9 cellular contexts compared by ENCODE assay signal in the genomic region with DNA sequence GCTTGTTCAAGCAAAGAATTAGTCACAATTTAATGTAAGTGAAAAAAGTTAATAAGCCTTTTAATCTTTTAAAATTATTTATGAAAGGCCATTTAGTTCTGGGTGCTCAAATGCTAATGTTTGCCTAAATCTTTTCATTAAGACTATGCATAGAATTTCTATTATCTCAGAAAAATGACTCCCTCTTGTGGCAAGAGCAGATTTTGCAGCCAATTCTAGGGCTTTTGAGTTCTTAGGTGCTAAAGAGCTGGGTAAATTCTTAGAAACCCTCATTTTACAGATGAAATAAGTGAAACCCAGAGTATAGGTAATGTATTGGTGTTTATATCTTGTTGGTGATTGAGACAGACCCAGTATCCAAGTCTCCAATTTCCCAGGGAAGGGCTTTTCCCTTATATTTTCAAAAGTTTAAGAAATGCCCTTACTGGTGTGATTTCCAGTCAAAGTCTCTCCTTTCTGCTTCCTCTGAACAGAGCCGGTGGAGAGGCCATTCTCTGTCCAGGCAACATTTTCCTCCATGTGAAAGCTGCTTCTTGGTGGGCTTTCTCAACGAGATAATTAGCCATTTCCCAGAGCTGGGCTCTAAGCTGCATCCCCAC. TPM values are rescaled to one million over a fixed set of nuclear protein-coding genes. Genes with fewer than 3 reads are reported as not detected.
DNase-seq lines count a peak whose midpoint lies in the region; ATAC-seq and TF ChIP-seq lines count a peak whose summit lies in the region.
"Had no signal": no experiment of that assay in that cellular context is flagged by ENCODE, and none has a peak within 500 bp of the region (broad histone marks: within the 10 kb centered on the region; RNA-seq: fewer than 3 reads in every experiment).

No MANE protein-coding gene starts in this region.

- no peak overlapping the region for H3K27ac ChIP-seq in right atrium auricular region
- no peak overlapping the region for H3K27ac ChIP-seq in smooth muscle cell (ENCODE audit: low read depth)

- no peak overlapping the region for H3K27ac Mint-ChIP-seq in activated naive CD8-positive, alpha-beta T cell treated with anti-CD3 and anti-CD28 coated beads for 36 hours
- H3K27ac Mint-ChIP-seq: activated naive CD8-positive, alpha-beta T cell had no signal

- H3K4me1 Mint-ChIP-seq in activated naive CD8-positive, alpha-beta T cell treated with anti-CD3 and anti-CD28 coated beads for 36 hours: peaks cover 24% of the 10 kb centered on the region

- H3K9me3 ChIP-seq in HAP-1 (no peaks in the 10 kb centered on the region), right atrium auricular region (no peaks in the 10 kb centered on the region), smooth muscle cell (replicated peaks; ENCODE audit: low read depth) (no peaks in the 10 kb centered on the region)

- H3K36me3 Mint-ChIP-seq in activated naive CD8-positive, alpha-beta T cell treated with anti-CD3 and anti-CD28 coated beads for 36 hours: peaks cover 2% of the 10 kb centered on the region
- H3K36me3 Mint-ChIP-seq: activated naive CD8-positive, alpha-beta T cell had no signal

- H3K79me2 ChIP-seq in smooth muscle cell (ENCODE audit: low read depth): no peaks in the 10 kb centered on the region

- DNase-seq in NCI-H2081 (lab: John Stamatoyannopoulos, UW): peak; percentile 47 to 56
- DNase-seq in NCI-H2081 treated with DMSO at 0.1 percent for 48 hours (lab: John Stamatoyannopoulos, UW): no peak
- peak; percentile 34 to 67 for DNase-seq in HAP-1 (ENCODE audit: low spot score in 2 of 2)
- peak; percentile 26 to 66 for DNase-seq in NCI-H526 (lab: John Stamatoyannopoulos, UW)
- peak; percentile 29 for DNase-seq in activated naive CD8-positive, alpha-beta T cell treated with anti-CD3 and anti-CD28 coated beads for 36 hours
- DNase-seq in right atrium auricular region (ENCODE audit: low spot score): no peak
- DNase-seq in smooth muscle cell (lab: John Stamatoyannopoulos, UW; ENCODE audit: unreplicated experiment): no peak

- H3K4me1 ChIP-seq in HAP-1 (no peaks in the 10 kb centered on the region), right atrium auricular region (no peaks in the 10 kb centered on the region), smooth muscle cell (ENCODE audit: low read depth) (no peaks in the 10 kb centered on the region)

- H3K27me3 Mint-ChIP-seq in activated naive CD8-positive, alpha-beta T cell treated with anti-CD3 and anti-CD28 coated beads for 36 hours: no peaks in the 10 kb centered on the region
- H3K27me3 Mint-ChIP-seq: activated naive CD8-positive, alpha-beta T cell had no signal

- no peaks in the 10 kb centered on the region for H4K20me1 ChIP-seq in smooth muscle cell (ENCODE audit: low read depth)

- H3K4me2 ChIP-seq in smooth muscle cell: no peak overlapping the region

- H3K27me3 ChIP-seq in HAP-1 (ENCODE audit: low read depth) (peaks cover 3% of the 10 kb centered on the region; the same call in 1 of the 2 replicates), right atrium auricular region (no peaks in the 10 kb centered on the region), smooth muscle cell (ENCODE audit: low read depth) (peaks cover 12% of the 10 kb centered on the region)

- in situ Hi-C loops in HAP-1 (cut with MboI; ENCODE audit: low sequenced_read_pairs): no loop called here

- H3K36me3 ChIP-seq in HAP-1 (replicated peaks): no peaks in the 10 kb centered on the region
- no peaks in the 10 kb centered on the region for H3K36me3 ChIP-seq in right atrium auricular region
- H3K36me3 ChIP-seq in smooth muscle cell (ENCODE audit: low read depth): no peaks in the 10 kb centered on the region

- H3K9ac ChIP-seq in smooth muscle cell (ENCODE audit: low read depth): no peak overlapping the region

- TF ChIP-seq CTCF in right atrium auricular region (IDR thresholded peaks at IDR 0.05) (peak; percentile 68 to 88), smooth muscle cell (IDR thresholded peaks at IDR 0.05; ENCODE audit: borderline replicate concordance, insufficient read depth, poor library complexity, severe bottlenecking) (peak; percentile 78)

- no peak overlapping the region for H2AFZ ChIP-seq in smooth muscle cell (ENCODE audit: low read depth)

- H3F3A ChIP-seq in smooth muscle cell (ENCODE audit: low read depth): no peaks in the 10 kb centered on the region

- H3K4me3 Mint-ChIP-seq in activated naive CD8-positive, alpha-beta T cell treated with anti-CD3 and anti-CD28 coated beads for 36 hours: no peak overlapping the region
- H3K4me3 Mint-ChIP-seq: activated naive CD8-positive, alpha-beta T cell had no signal

- ATAC-seq in HG03135 (IDR thresholded peaks at IDR 0.05; ENCODE audit: unreplicated experiment): no peak

- H3K9me3 Mint-ChIP-seq in activated naive CD8-positive, alpha-beta T cell treated with anti-CD3 and anti-CD28 coated beads for 36 hours: no peaks in the 10 kb centered on the region

- WGBS in smooth muscle cell (ENCODE audit: low lambda C conversion rate): 54% methylated on average over 2 of the region's 2 CpGs

- H3K4me3 ChIP-seq in HAP-1: no peak overlapping the region
- no peak overlapping the region for H3K4me3 ChIP-seq in right atrium auricular region
- H3K4me3 ChIP-seq in smooth muscle cell: no peak overlapping the region

RNA-seq across cellular contexts. Expression of a gene that starts 24.1 kb away (rescaled TPM):
- 1 to 10 TPM; 5.3 to 5.5 TPM for total RNA-seq in activated naive CD8-positive, alpha-beta T cell treated with anti-CD3 and anti-CD28 coated beads for 36 hours
- total RNA-seq in right atrium auricular region (1 to 10 TPM; 5.3 to 6.5 TPM), smooth muscle cell (2.2 and 2.3 TPM in 2 replicates)
- polyA plus RNA-seq in smooth muscle cell: 2.8 and 3.4 TPM in 2 replicates

Comparison
In these comparisons a context has a peak if more than half of its experiments do, and no peak if none do; other contexts are left out.
1. DNase-seq: peak in NCI-H2081 (2 of 2), HAP-1 (2 of 2), NCI-H526 (2 of 2) and activated naive CD8-positive, alpha-beta T cell treated with anti-CD3 and anti-CD28 coated beads for 36 hours (single experiment); none in NCI-H2081 treated with DMSO at 0.1 percent for 48 hours (single experiment), right atrium auricular region (single experiment) and smooth muscle cell (single experiment).